Comparison of ENCODE assay signal across 1 cellular context in genomic region chr9:111966324-111966723, GRCh38.
TF ChIP-seq lines count a peak whose summit lies in the region.

No MANE protein-coding gene starts in this region.

TF ChIP-seq in IMR-90, 13 proteins besides CTCF, POLR2A, EP300 and RAD21:
- TF ChIP-seq USF2 (IDR thresholded peaks at IDR 0.05; ENCODE audit: low read depth, low read length): no peak
- no peak for TF ChIP-seq RFX5 (IDR thresholded peaks at IDR 0.05; ENCODE audit: low read depth, low read length)
- no peak for TF ChIP-seq NFE2L2 (IDR thresholded peaks at IDR 0.05; ENCODE audit: low read depth, low read length)
- TF ChIP-seq SMC3 (IDR thresholded peaks at IDR 0.05; ENCODE audit: low read depth, low read length): no peak
- TF ChIP-seq BHLHE40 (IDR thresholded peaks at IDR 0.05; ENCODE audit: low read depth, low read length): no peak
- no peak for TF ChIP-seq CEBPB (IDR thresholded peaks at IDR 0.05; ENCODE audit: low read depth, low read length)
- no peak for TF ChIP-seq MAZ (IDR thresholded peaks at IDR 0.05; ENCODE audit: borderline replicate concordance, low read depth, low read length)
- TF ChIP-seq, protein P1, sequence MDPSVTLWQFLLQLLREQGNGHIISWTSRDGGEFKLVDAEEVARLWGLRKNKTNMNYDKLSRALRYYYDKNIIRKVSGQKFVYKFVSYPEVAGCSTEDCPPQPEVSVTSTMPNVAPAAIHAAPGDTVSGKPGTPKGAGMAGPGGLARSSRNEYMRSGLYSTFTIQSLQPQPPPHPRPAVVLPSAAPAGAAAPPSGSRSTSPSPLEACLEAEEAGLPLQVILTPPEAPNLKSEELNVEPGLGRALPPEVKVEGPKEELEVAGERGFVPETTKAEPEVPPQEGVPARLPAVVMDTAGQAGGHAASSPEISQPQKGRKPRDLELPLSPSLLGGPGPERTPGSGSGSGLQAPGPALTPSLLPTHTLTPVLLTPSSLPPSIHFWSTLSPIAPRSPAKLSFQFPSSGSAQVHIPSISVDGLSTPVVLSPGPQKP (IDR thresholded peaks at IDR 0.05; ENCODE audit: borderline replicate concordance, low read depth, low read length): no peak
- no peak for TF ChIP-seq MXI1 (IDR thresholded peaks at IDR 0.05; ENCODE audit: borderline replicate concordance, low read depth, low read length)
- TF ChIP-seq FOS (IDR thresholded peaks at IDR 0.05; ENCODE audit: low read depth, low read length): no peak
- no peak for TF ChIP-seq MAFK (IDR thresholded peaks at IDR 0.05; ENCODE audit: low read depth, low read length)
- TF ChIP-seq CHD1 (IDR thresholded peaks at IDR 0.05; ENCODE audit: low read depth, low read length): no peak
- no peak for TF ChIP-seq RCOR1 (IDR thresholded peaks at IDR 0.05; ENCODE audit: insufficient replicate concordance, low read length)
